Comparison of ENCODE assay signal across 1 cellular context in the genomic region with DNA sequence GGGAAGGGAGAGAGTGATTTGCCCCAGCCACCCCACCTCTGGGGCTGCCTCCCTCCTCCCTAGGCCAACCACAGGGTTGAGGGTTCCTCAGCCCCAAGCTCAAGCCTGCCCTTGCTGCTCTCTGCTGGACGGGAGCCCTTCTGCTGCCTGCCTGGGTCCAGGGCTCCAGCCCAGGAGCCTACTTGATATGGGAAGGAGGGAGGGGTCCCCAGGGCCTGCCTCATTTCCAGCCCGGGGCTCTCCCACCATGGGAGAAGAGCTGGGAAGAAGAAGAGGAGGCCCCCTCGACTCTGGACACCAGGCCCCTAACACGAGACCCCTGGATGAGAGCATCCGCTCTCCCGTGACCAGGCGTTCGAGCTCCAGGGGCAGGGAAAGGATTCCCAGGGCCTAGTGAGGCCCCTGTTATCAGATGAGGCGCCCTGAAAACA.
TF ChIP-seq lines count a peak whose summit lies in the region.

No MANE protein-coding gene starts in this region.

TF ChIP-seq in HepG2, 621 proteins besides CTCF, POLR2A, EP300 and RAD21 (continued from another document):
- TF ChIP-seq NCOA1 (CRISPR knock-in tag; IDR thresholded peaks at IDR 0.05) (no peak), SMYD3 (CRISPR knock-in tag; IDR thresholded peaks at IDR 0.05) (no peak), SRY (CRISPR knock-in tag; IDR thresholded peaks at IDR 0.05) (0 out of 2 replicates have a peak, but pooled peaks have one; percentile 28), RBAK (CRISPR knock-in tag; IDR thresholded peaks at IDR 0.05) (no peak), XRCC5 (optimal IDR thresholded peaks at IDR 0.05; ENCODE audit: low read length) (peak; percentile 3), CHCHD3 (CRISPR knock-in tag; IDR thresholded peaks at IDR 0.05) (no peak)
- TF ChIP-seq, protein P1, sequence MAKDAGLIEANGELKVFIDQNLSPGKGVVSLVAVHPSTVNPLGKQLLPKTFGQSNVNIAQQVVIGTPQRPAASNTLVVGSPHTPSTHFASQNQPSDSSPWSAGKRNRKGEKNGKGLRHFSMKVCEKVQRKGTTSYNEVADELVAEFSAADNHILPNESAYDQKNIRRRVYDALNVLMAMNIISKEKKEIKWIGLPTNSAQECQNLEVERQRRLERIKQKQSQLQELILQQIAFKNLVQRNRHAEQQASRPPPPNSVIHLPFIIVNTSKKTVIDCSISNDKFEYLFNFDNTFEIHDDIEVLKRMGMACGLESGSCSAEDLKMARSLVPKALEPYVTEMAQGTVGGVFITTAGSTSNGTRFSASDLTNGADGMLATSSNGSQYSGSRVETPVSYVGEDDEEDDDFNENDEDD (CRISPR knock-in tag; IDR thresholded peaks at IDR 0.05; ENCODE audit: borderline replicate concordance), result no peak; the same call in 1 of the 2 replicates
